In the genomic region with DNA sequence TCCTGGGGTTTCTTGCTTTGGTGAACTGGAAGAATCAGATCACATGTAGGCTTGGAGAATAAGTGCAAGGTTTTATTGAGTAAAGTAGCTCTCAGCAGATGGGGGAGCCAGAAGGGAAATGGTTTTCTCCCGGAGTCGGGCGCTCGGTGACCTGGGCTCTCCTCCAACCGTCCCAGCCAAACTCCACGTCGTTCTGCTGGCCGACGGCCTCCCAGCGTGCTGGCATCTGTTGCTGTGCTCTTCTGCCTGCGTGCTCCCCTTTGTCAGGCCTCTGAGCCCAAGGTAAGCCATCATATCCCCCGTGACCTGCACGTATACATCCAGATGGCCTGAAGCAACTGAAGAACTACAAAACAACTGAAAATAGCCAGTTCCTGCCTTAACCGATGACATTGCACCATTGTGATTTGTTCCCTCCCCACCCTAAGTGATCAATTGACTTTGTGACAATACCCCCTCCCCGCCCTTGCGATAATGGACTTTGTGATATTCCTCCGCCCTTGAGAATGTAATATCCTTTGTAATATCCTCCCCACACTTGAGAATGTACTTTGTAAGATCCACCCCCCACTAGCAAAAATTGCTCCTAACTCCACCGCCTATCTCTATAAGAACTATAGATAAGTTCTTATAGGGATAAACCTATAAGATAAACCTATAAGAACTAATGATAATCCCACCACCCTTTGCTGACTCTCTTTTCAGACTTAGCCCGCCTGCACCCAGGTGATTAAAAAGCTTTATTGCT, we compare ENCODE assay signal across 15 cellular contexts.
DNase-seq lines count a peak whose midpoint lies in the region; ATAC-seq and TF ChIP-seq lines count a peak whose summit lies in the region.
"Had no signal": no experiment of that assay in that cellular context is flagged by ENCODE, and none has a peak within 500 bp of the region (broad histone marks: within the 10 kb centered on the region; RNA-seq: fewer than 3 reads in every experiment).

No MANE protein-coding gene starts in this region.

- H3K36me3 ChIP-seq in mesendoderm (ENCODE audit: control insufficient read depth, insufficient read depth, low read length): no peaks in the 10 kb centered on the region
- no peaks in the 10 kb centered on the region for H3K36me3 ChIP-seq in H7 (replicated peaks; ENCODE audit: control insufficient read depth, insufficient read depth, low read length)
- H3K36me3 ChIP-seq: SJCRH30 had no signal

- H2BK5ac ChIP-seq in mesendoderm (ENCODE audit: low read length): no peak overlapping the region

- no peak overlapping the region for H3K23ac ChIP-seq in mesendoderm (ENCODE audit: low read length)

- peak overlapping the region; percentile 62 for H3K27ac Mint-ChIP-seq in glutamatergic neuron (ENCODE audit: unreplicated experiment)
- H3K27ac Mint-ChIP-seq: CD4-positive, alpha-beta memory T cell had no signal

- H3K4me3 Mint-ChIP-seq in glutamatergic neuron (ENCODE audit: unreplicated experiment): peak overlapping the region; percentile 23
- H3K4me3 Mint-ChIP-seq: CD4-positive, alpha-beta memory T cell; HFFc6 had no signal

- no peak overlapping the region for H3K4me2 ChIP-seq in mesendoderm (ENCODE audit: low read length)

- H3K79me1 ChIP-seq in mesendoderm (ENCODE audit: low read length): no peaks in the 10 kb centered on the region

- ATAC-seq in GM19328 (IDR thresholded peaks at IDR 0.05; ENCODE audit: unreplicated experiment): no peak

- no peak overlapping the region for H3K4me3 ChIP-seq in mesendoderm (ENCODE audit: low read length)
- H3K4me3 ChIP-seq in H7 (ENCODE audit: insufficient read depth, low read depth, low read length): no peak overlapping the region
- H3K4me3 ChIP-seq: SJCRH30 had no signal

- H3K9me3 Mint-ChIP-seq in glutamatergic neuron (ENCODE audit: unreplicated experiment): peaks cover 2% of the 10 kb centered on the region

- H2BK120ac ChIP-seq in mesendoderm (ENCODE audit: low read depth, low read length): no peak overlapping the region

- no CpG with 5 or more reads among the region's 19 CpGs for WGBS in mesendoderm (ENCODE audit: extremely low coverage, insufficient coverage, low lambda C conversion rate)

- H4K8ac ChIP-seq in mesendoderm (ENCODE audit: low read depth, low read length): no peak overlapping the region

- no peak overlapping the region for H3K18ac ChIP-seq in mesendoderm (ENCODE audit: low read length)

- no peaks in the 10 kb centered on the region for H3K27me3 ChIP-seq in mesendoderm (ENCODE audit: insufficient read depth, low read length, poor library complexity)
- H3K27me3 ChIP-seq in H7 (ENCODE audit: control insufficient read depth, insufficient read depth, low read length): no peaks in the 10 kb centered on the region
- H3K27me3 ChIP-seq: SJCRH30 had no signal

- no peaks in the 10 kb centered on the region for H3K4me1 ChIP-seq in mesendoderm (ENCODE audit: control insufficient read depth, low read depth, low read length)
- H3K4me1 ChIP-seq: SJCRH30 had no signal

- H4K5ac ChIP-seq in mesendoderm (ENCODE audit: low read length): no peak overlapping the region

- no peak overlapping the region for H3K9ac ChIP-seq in mesendoderm (ENCODE audit: low read length)

- no peak overlapping the region for H3K4ac ChIP-seq in mesendoderm (ENCODE audit: low read depth, low read length)

- DNase-seq in C1 segment of cervical spinal cord (lab: John Stamatoyannopoulos, UW): peak in 8 of 14 donors; percentile 6 to 95 (median 24)
- peak; percentile 96 for DNase-seq in NCI-H1694 treated with DMSO at 0.1 percent for 48 hours (lab: John Stamatoyannopoulos, UW)
- no peak for DNase-seq in glutamatergic neuron
- no peak for DNase-seq in NCI-H2196 treated with DMSO at 0.1 percent for 48 hours (lab: John Stamatoyannopoulos, UW; ENCODE audit: unreplicated experiment)
- no peak for DNase-seq in mesendoderm
- no peak for DNase-seq in H7
- DNase-seq: Calu3; CD4-positive, alpha-beta memory T cell; HFFc6; NCI-H1417 treated with DMSO at 0.1 percent for 48 hours; NCI-H2029; NCI-H510A; SJCRH30 had no signal

- H3K79me2 ChIP-seq in mesendoderm (ENCODE audit: control insufficient read depth, insufficient read depth, low read length): no peaks in the 10 kb centered on the region

- no peak overlapping the region for H3K56ac ChIP-seq in mesendoderm (ENCODE audit: low read length)

- peaks cover 1% of the 10 kb centered on the region for H3K4me1 Mint-ChIP-seq in glutamatergic neuron (ENCODE audit: low read depth, unreplicated experiment)

- peak overlapping the region; percentile 74 for H3K27ac ChIP-seq in VCaP
- H3K27ac ChIP-seq in mesendoderm (ENCODE audit: low read depth, low read length): no peak overlapping the region
- H3K27ac ChIP-seq: SJCRH30 had no signal

- no peak for TF ChIP-seq CTCF in VCaP (conservative IDR thresholded peaks at IDR 0.05)
- no peak for TF ChIP-seq CTCF in glutamatergic neuron (IDR thresholded peaks at IDR 0.05; ENCODE audit: partially characterized antibody, unreplicated experiment)

- no peak overlapping the region for H2BK15ac ChIP-seq in mesendoderm (replicated peaks; ENCODE audit: low read depth)

- no peaks in the 10 kb centered on the region for H3K27me3 Mint-ChIP-seq in glutamatergic neuron (ENCODE audit: unreplicated experiment)
- H3K27me3 Mint-ChIP-seq: CD4-positive, alpha-beta memory T cell had no signal

- H3K36me3 Mint-ChIP-seq in glutamatergic neuron (ENCODE audit: unreplicated experiment): peaks cover 15% of the 10 kb centered on the region

- H2AK5ac ChIP-seq in mesendoderm (ENCODE audit: low read length): no peak overlapping the region

Comparison
In these comparisons a context has a peak if more than half of its experiments do, and no peak if none do; other contexts are left out.
1. DNase-seq: peak in C1 segment of cervical spinal cord (8 of 14) and NCI-H1694 treated with DMSO at 0.1 percent for 48 hours (single experiment); none in glutamatergic neuron (single experiment), NCI-H2196 treated with DMSO at 0.1 percent for 48 hours (single experiment), mesendoderm (single experiment) and H7 (single experiment).